ENCODE assay signal across 19 cellular contexts in the genomic region with DNA sequence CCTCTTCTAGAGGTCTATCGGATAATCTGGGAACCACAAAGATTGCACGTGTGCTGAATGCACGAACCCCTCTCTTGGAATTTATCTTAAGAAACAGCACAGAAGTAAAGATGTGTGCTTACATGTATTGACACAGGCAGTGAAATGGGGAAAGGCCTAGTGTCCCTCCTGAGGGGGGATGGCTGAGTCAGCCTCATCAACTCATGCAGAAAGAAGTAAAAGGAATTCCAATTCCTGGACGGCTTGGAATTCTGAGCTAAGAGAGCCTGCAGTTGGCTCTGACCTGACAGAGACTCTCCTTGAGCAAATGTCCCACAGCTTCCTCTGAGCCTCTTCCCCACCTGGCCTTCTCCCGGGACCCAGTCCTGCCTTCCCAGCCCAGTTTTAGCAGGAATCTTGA.
"Had no signal": no experiment of that assay in that cellular context is flagged by ENCODE, and none has a peak within 500 bp of the region (broad histone marks: within the 10 kb centered on the region; RNA-seq: fewer than 3 reads in every experiment).

No MANE protein-coding gene starts in this region.

- H3K4me2 ChIP-seq: smooth muscle cell had no signal

- H3K27ac ChIP-seq: cardiac muscle cell, foreskin keratinocyte, pancreas, testis, upper lobe of left lung had no signal

- H3K4me3 ChIP-seq: cardiac muscle cell, pancreas, smooth muscle cell, testis, upper lobe of left lung had no signal

- DNase-seq: activated B cell treated with CpG ODN at 0.5 μM for 24 hours; activated CD4-positive, alpha-beta memory T cell treated with anti-CD3 and anti-CD28 coated beads for 36 hours; activated CD4-positive, alpha-beta T cell treated with anti-CD3 and anti-CD28 coated beads for 4 hours; activated T-cell treated with anti-CD3 and anti-CD28 coated beads for 4 hours; dermis blood vessel endothelial cell; effector memory CD8-positive, alpha-beta T cell; foreskin keratinocyte; hypothalamus; kidney; mesenchymal stem cell; naive thymus-derived CD4-positive, alpha-beta T cell; pancreas; stimulated activated CD4-positive, alpha-beta T cell treated with anti-CD3 and anti-CD28 coated beads, Interleukin-4, amount 100 ng/mL, for 24 hours; testis; upper lobe of left lung had no signal

- H3K9me3 ChIP-seq: pancreas, testis, upper lobe of left lung had no signal

- H3K36me3 ChIP-seq: cardiac muscle cell, pancreas, upper lobe of left lung had no signal

- H3K27me3 ChIP-seq: cardiac muscle cell, foreskin keratinocyte, pancreas, testis, upper lobe of left lung had no signal

- H3K4me1 ChIP-seq: foreskin keratinocyte, pancreas, testis, upper lobe of left lung had no signal

- ATAC-seq: effector memory CD8-positive, alpha-beta T cell; foreskin keratinocyte; naive thymus-derived CD4-positive, alpha-beta T cell; pancreas; sciatic nerve; stimulated activated effector memory CD8-positive, alpha-beta T cell treated with anti-CD3 and anti-CD28 coated beads, Interleukin-12 subunit alpha, Interleukin-12 subunit beta, amount 100 ng/mL, for 72 hours had no signal
